8 cellular contexts compared by ENCODE assay signal in genomic region chr19:18322318-18322758, GRCh38. TPM values are rescaled to one million over a fixed set of nuclear protein-coding genes. Genes with fewer than 3 reads are reported as not detected.
A peak's percentile ranks its signal among the peaks of the same experiment; 100 is the strongest.
DNase-seq lines count a peak whose midpoint lies in the region; TF ChIP-seq lines count a peak whose summit lies in the region.

No MANE protein-coding gene starts in this region.

- H3K4me1 Mint-ChIP-seq in activated CD4-positive, alpha-beta memory T cell treated with anti-CD3 and anti-CD28 coated beads for 36 hours (ENCODE audit: low read depth): peaks cover 53% of the 10 kb centered on the region

- no peaks in the 10 kb centered on the region for H3K9me3 ChIP-seq in MG63
- H3K9me3 ChIP-seq in osteoblast (ENCODE audit: low read depth, low read length): no peaks in the 10 kb centered on the region

- peak overlapping the region; percentile 95 for H3K27ac Mint-ChIP-seq in activated CD4-positive, alpha-beta memory T cell treated with anti-CD3 and anti-CD28 coated beads for 36 hours

- peak overlapping the region; percentile 86 for H3K27ac ChIP-seq in osteoblast (ENCODE audit: low read depth, low read length)

- no peaks in the 10 kb centered on the region for H3K9me3 Mint-ChIP-seq in activated CD4-positive, alpha-beta memory T cell treated with anti-CD3 and anti-CD28 coated beads for 36 hours

- H3K79me2 ChIP-seq in osteoblast (ENCODE audit: insufficient read depth, low read length): peaks cover 50% of the 10 kb centered on the region

- H3K36me3 ChIP-seq in MG63 (peaks cover 37% of the 10 kb centered on the region), osteoblast (ENCODE audit: insufficient read depth, low read length) (peaks cover 3% of the 10 kb centered on the region)

- peak overlapping the region; percentile 83 for H3K4me3 Mint-ChIP-seq in activated CD4-positive, alpha-beta memory T cell treated with anti-CD3 and anti-CD28 coated beads for 36 hours

- H2AFZ ChIP-seq in osteoblast (ENCODE audit: low read length): peak overlapping the region; percentile 83

- H3K4me3 ChIP-seq in MG63 (peak overlapping the region; percentile 75), osteoblast (ENCODE audit: insufficient read depth, low read length) (peak overlapping the region; percentile 95)

- no peaks in the 10 kb centered on the region for H4K20me1 ChIP-seq in osteoblast (ENCODE audit: insufficient read depth, low read length)

- H3K4me1 ChIP-seq in osteoblast (ENCODE audit: insufficient read depth, low read length): peaks cover 25% of the 10 kb centered on the region

- H3K4me2 ChIP-seq in osteoblast (ENCODE audit: insufficient read depth, low read length): peak overlapping the region; percentile 98

- DNase-seq in activated gamma-delta T cell treated with Interleukin-2 at 50 U/mL for 16 hours (peak; percentile 16), activated gamma-delta T cell (lab: John Stamatoyannopoulos, UW) (no peak), MG63 (peak; percentile 74), fibroblast of the conjunctiva (ENCODE audit: low read depth) (peak; percentile 50), osteoblast (ENCODE audit: insufficient read length, low spot score, missing footprints) (peak; percentile 96), midbrain (lab: John Stamatoyannopoulos, UW) (no peak), NCI-H446 (lab: John Stamatoyannopoulos, UW) (no peak)
- DNase-seq in activated CD4-positive, alpha-beta memory T cell treated with anti-CD3 and anti-CD28 coated beads for 36 hours: peak; percentile 67

- POLR2A ChIA-PET in activated CD4-positive, alpha-beta memory T cell treated with anti-CD3 and anti-CD28 coated beads for 36 hours (lab: Charles Lee): interaction anchor here (0.5 to 8.8 kb wide), 13 partner anchors 10 to 388 kb away, joined by 3 to 257 read pairs (median 6); partner anchors contain the start of genes JUND, PIK3R2 and RAB3A

- no peaks in the 10 kb centered on the region for H3K27me3 Mint-ChIP-seq in activated CD4-positive, alpha-beta memory T cell treated with anti-CD3 and anti-CD28 coated beads for 36 hours

- CTCF ChIA-PET in activated CD4-positive, alpha-beta memory T cell treated with anti-CD3 and anti-CD28 coated beads for 36 hours (lab: Charles Lee): interaction anchor here (0.7 to 9.1 kb wide), 17 partner anchors 12 to 155 kb away, joined by 3 to 343 read pairs (median 6); partner anchors contain the start of genes IQCN, JUND and RAB3A

- peak; percentile 37 for TF ChIP-seq CTCF in osteoblast (IDR thresholded peaks at IDR 0.05; ENCODE audit: extremely low read depth, low read depth, low read length)

- peaks cover 33% of the 10 kb centered on the region for H3K36me3 Mint-ChIP-seq in activated CD4-positive, alpha-beta memory T cell treated with anti-CD3 and anti-CD28 coated beads for 36 hours

- H3K27me3 ChIP-seq in MG63: no peaks in the 10 kb centered on the region
- no peaks in the 10 kb centered on the region for H3K27me3 ChIP-seq in osteoblast (ENCODE audit: insufficient read depth, low read length)

- intact Hi-C loops in activated CD4-positive, alpha-beta memory T cell treated with anti-CD3 and anti-CD28 coated beads for 36 hours (cut with micrococcal nuclease): no loop called here

RNA-seq across cellular contexts. Expression of gene LSM4, which starts 0.5 kb away (rescaled TPM):
- 335 and 636 TPM in 2 replicates for total RNA-seq in MG63 (2014; rRNA removed; shearing (Covaris generic); ENCODE audit: low replicate concordance)
- 100 to 1,000 TPM; 356 to 361 TPM for total RNA-seq in activated CD4-positive, alpha-beta memory T cell treated with anti-CD3 and anti-CD28 coated beads for 36 hours
- total RNA-seq in osteoblast: 74.3 and 74.6 TPM in 2 replicates

RNA-seq across cellular contexts. Expression of gene PGPEP1, which starts 18.1 kb away (rescaled TPM):
- total RNA-seq in MG63 (2014; rRNA removed; shearing (Covaris generic); ENCODE audit: low replicate concordance): 5.5 and 11.2 TPM in 2 replicates
- total RNA-seq in activated CD4-positive, alpha-beta memory T cell treated with anti-CD3 and anti-CD28 coated beads for 36 hours: 10 to 100 TPM; 29.0 to 30.8 TPM
- total RNA-seq in osteoblast: 31.1 and 56.3 TPM in 2 replicates

RNA-seq across cellular contexts. Expression of gene JUND, which starts 40.9 kb away (rescaled TPM):
- total RNA-seq in MG63 (2014; rRNA removed; shearing (Covaris generic); ENCODE audit: low replicate concordance): 85.7 and 102 TPM in 2 replicates
- total RNA-seq in activated CD4-positive, alpha-beta memory T cell treated with anti-CD3 and anti-CD28 coated beads for 36 hours: 100 to 1,000 TPM; 232 to 236 TPM
- total RNA-seq in osteoblast: 170 and 172 TPM in 2 replicates

RNA-seq across cellular contexts. Expression of gene IQCN, which starts 48.1 kb away (rescaled TPM):
- total RNA-seq in MG63 (2014; rRNA removed; shearing (Covaris generic); ENCODE audit: low replicate concordance): 0.03 and 0.05 TPM in 2 replicates
- total RNA-seq in activated CD4-positive, alpha-beta memory T cell treated with anti-CD3 and anti-CD28 coated beads for 36 hours: under 1 TPM; 0.36 to 0.39 TPM
- 2.5 and 3.5 TPM in 2 replicates for total RNA-seq in osteoblast

Comparison
In these comparisons a context has a peak if more than half of its experiments do, and no peak if none do; other contexts are left out.
1. DNase-seq: peak in activated gamma-delta T cell treated with Interleukin-2 at 50 U/mL for 16 hours (single experiment), MG63 (single experiment), activated CD4-positive, alpha-beta memory T cell treated with anti-CD3 and anti-CD28 coated beads for 36 hours (single experiment), fibroblast of the conjunctiva (single experiment) and osteoblast (single experiment); none in activated gamma-delta T cell (single experiment), midbrain (single experiment) and NCI-H446 (0 of 2).